In the genomic region with DNA sequence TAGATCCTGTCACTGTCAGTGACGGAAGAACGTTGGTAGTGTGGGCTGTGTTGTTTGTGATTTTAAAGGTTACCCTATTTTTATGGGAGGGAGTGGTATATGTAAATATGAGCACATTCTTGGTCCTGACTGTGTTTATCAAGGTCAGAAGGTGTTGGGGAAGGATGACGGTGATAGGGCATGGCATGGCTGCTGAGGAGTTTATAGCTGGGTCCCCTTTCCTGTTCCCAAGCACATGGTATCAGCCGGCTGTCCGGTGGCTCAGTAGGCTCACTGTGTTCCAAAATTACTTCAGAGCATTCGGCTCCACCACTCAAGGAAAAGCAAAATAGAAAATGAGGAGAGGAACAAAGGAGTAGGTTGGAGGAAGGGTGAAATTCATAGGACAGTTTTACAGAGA, we compare ENCODE assay signal across 24 cellular contexts. TPM values are rescaled to one million over a fixed set of nuclear protein-coding genes. Genes with fewer than 3 reads are reported as not detected.
DNase-seq lines count a peak whose midpoint lies in the region; ATAC-seq, FAIRE-seq and TF ChIP-seq lines count a peak whose summit lies in the region.
"Had no signal": no experiment of that assay in that cellular context is flagged by ENCODE, and none has a peak within 500 bp of the region (broad histone marks: within the 10 kb centered on the region; RNA-seq: fewer than 3 reads in every experiment).

No MANE protein-coding gene starts in this region.

- no peak overlapping the region for H2AFZ ChIP-seq in H1 (ENCODE audit: low read length)

- H2AK5ac ChIP-seq in H1 (ENCODE audit: low read depth, low read length) (no peak overlapping the region; the same call in 1 of the 2 replicates), mesendoderm (ENCODE audit: low read length) (no peak overlapping the region)

- no peak for TF ChIP-seq RAD21 in H1 (IDR thresholded peaks at IDR 0.05 in 1 of 2, conservative IDR thresholded peaks at IDR 0.05 in 1 of 2; ENCODE audit: low read depth in 2 of 2, low read length in 2 of 2)

- TF ChIP-seq EP300 in H1 (IDR thresholded peaks at IDR 0.05; ENCODE audit: borderline replicate concordance in 1 of 2, low read depth in 2 of 2, low read length in 2 of 2) (no peak), suprapubic skin (IDR thresholded peaks at IDR 0.05) (no peak)

- no peaks in the 10 kb centered on the region for H3K23me2 ChIP-seq in H1 (ENCODE audit: low read depth, low read length)

- H2BK5ac ChIP-seq in H1 (ENCODE audit: low read depth, low read length) (no peak overlapping the region), mesendoderm (ENCODE audit: low read length) (no peak overlapping the region)

- no peak for ATAC-seq in stimulated activated naive B cell treated with anti-CD40 and anti-IgM and Interleukin-4, amounts not matched to agents 10 μg/mL and 1 μg/mL and 100 μg/mL, for 72 hours (replicated peaks)
- no peak for ATAC-seq in GM21529 (IDR thresholded peaks at IDR 0.05; ENCODE audit: unreplicated experiment)
- ATAC-seq in GM21390 (IDR thresholded peaks at IDR 0.05; ENCODE audit: unreplicated experiment): no peak
- ATAC-seq: K562, T-helper 17 cell had no signal

- H3K23ac ChIP-seq in H1 (ENCODE audit: insufficient read length) (no peak overlapping the region), mesendoderm (ENCODE audit: low read length) (no peak overlapping the region)

- H3K4me2 ChIP-seq in H1 (ENCODE audit: insufficient read depth in 1 of 2, low read depth in 2 of 2, low read length in 2 of 2): no peak overlapping the region
- no peak overlapping the region for H3K4me2 ChIP-seq in mesendoderm (ENCODE audit: low read length)

- no peak for TF ChIP-seq CTCF in H1 (IDR thresholded peaks at IDR 0.05; ENCODE audit: control extremely low read depth in 1 of 3, insufficient read depth in 1 of 3, low read depth in 1 of 3, low read length in 3 of 3)
- no peak for TF ChIP-seq CTCF in suprapubic skin (IDR thresholded peaks at IDR 0.05)

- H3K4me3 ChIP-seq in H1 (ENCODE audit: extremely low read depth in 1 of 4, insufficient read depth in 2 of 4, low read depth in 3 of 4, low read length in 4 of 4) (no peak overlapping the region), mesendoderm (ENCODE audit: low read length) (no peak overlapping the region), suprapubic skin (no peak overlapping the region)
- H3K4me3 ChIP-seq: K562 had no signal

- H3K27ac Mint-ChIP-seq in activated CD4-positive, alpha-beta T cell treated with anti-CD3 and anti-CD28 coated beads, Interleukin-2, amount 10 ng/mL, durations not matched to agents 7 days and 5 days: peak overlapping the region; percentile 6
- peak overlapping the region; percentile 27 for H3K27ac Mint-ChIP-seq in stimulated activated naive B cell treated with anti-CD40 and anti-IgM and Interleukin-4, amounts not matched to agents 10 μg/mL and 1 μg/mL and 100 μg/mL, for 72 hours
- H3K27ac Mint-ChIP-seq: T-helper 17 cell had no signal

- no peak overlapping the region for H3K18ac ChIP-seq in H1 (ENCODE audit: extremely low read depth, low read length)
- H3K18ac ChIP-seq in mesendoderm (ENCODE audit: low read length): no peak overlapping the region

- CTCF ChIA-PET in activated CD4-positive, alpha-beta T cell treated with anti-CD3 and anti-CD28 coated beads, Interleukin-2, amount 10 ng/mL, durations not matched to agents 7 days and 5 days (lab: Charles Lee): interaction anchor here (0.8 to 1.4 kb wide), 4 partner anchors 10 to 29 kb away, joined by 3 read pairs; partner anchors contain the start of gene IRS1
- CTCF ChIA-PET in H1 (lab: Charles Lee; ENCODE audit: partially characterized antibody): interaction anchor here (1.2 to 2.4 kb wide), 2 partner anchors 9 to 35 kb away, joined by 3 to 9 read pairs; no protein-coding TSS in a partner anchor

- H3K4me3 Mint-ChIP-seq in activated CD4-positive, alpha-beta T cell treated with anti-CD3 and anti-CD28 coated beads, Interleukin-2, amount 10 ng/mL, durations not matched to agents 7 days and 5 days: no peak overlapping the region
- H3K4me3 Mint-ChIP-seq in stimulated activated naive B cell treated with anti-CD40 and anti-IgM and Interleukin-4, amounts not matched to agents 10 μg/mL and 1 μg/mL and 100 μg/mL, for 72 hours: no peak overlapping the region
- H3K4me3 Mint-ChIP-seq: T-helper 17 cell had no signal

- peaks cover 33% of the 10 kb centered on the region for H3K4me1 Mint-ChIP-seq in activated CD4-positive, alpha-beta T cell treated with anti-CD3 and anti-CD28 coated beads, Interleukin-2, amount 10 ng/mL, durations not matched to agents 7 days and 5 days
- H3K4me1 Mint-ChIP-seq in stimulated activated naive B cell treated with anti-CD40 and anti-IgM and Interleukin-4, amounts not matched to agents 10 μg/mL and 1 μg/mL and 100 μg/mL, for 72 hours: peaks cover 26 to 50% of the 10 kb centered on the region in 2 donors

- no peak overlapping the region for H2BK120ac ChIP-seq in H1 (replicated peaks; ENCODE audit: low read depth, low read length)
- H2BK120ac ChIP-seq in mesendoderm (ENCODE audit: low read depth, low read length): no peak overlapping the region

- FAIRE-seq in H1 (lab: Jason Lieb, UNC): no peak
- FAIRE-seq: G401.6, islet of Langerhans, K562 had no signal

- H3K4ac ChIP-seq in H1 (replicated peaks; ENCODE audit: insufficient read length, low read depth, low read length): peak overlapping the region; percentile 34
- no peak overlapping the region for H3K4ac ChIP-seq in mesendoderm (ENCODE audit: low read depth, low read length)

- H3K27ac ChIP-seq in H1 (ENCODE audit: low read depth, low read length) (no peak overlapping the region), mesendoderm (ENCODE audit: low read depth, low read length) (no peak overlapping the region), suprapubic skin (no peak overlapping the region)

- 0 out of 4 replicates have a peak, but pooled peaks cover 0 to 6% of the 10 kb centered on the region in 2 experiments for H3K9me3 ChIP-seq in H1 (ENCODE audit: insufficient read depth in 2 of 2, low read depth in 1 of 2, low read length in 1 of 2)
- H3K9me3 ChIP-seq in suprapubic skin: no peaks in the 10 kb centered on the region

- H4K91ac ChIP-seq in H1 (replicated peaks; ENCODE audit: insufficient read length, low read length): no peak overlapping the region

- peaks cover 0 to 38% of the 10 kb centered on the region in 2 experiments; a peak in 2 of 4 replicates for H3K79me2 ChIP-seq in H1 (ENCODE audit: control insufficient read depth in 1 of 2, insufficient read depth in 2 of 2, low read length in 2 of 2)
- H3K79me2 ChIP-seq in mesendoderm (ENCODE audit: control insufficient read depth, insufficient read depth, low read length): no peaks in the 10 kb centered on the region

- WGBS in H1 (ENCODE audit: extremely low coverage in 1 of 2, insufficient coverage in 1 of 2, insufficient read length in 1 of 2, insufficient replicate concordance in 2 of 2, low coverage in 1 of 2, low lambda C conversion rate in 2 of 2, missing lambda C conversion rate in 1 of 2), 2 experiments: 94% methylated on average over 6 of the region's 6 CpGs; no CpG with 5 or more reads in 1 of the 2 experiments
- no CpG with 5 or more reads among the region's 6 CpGs for WGBS in mesendoderm (ENCODE audit: extremely low coverage, insufficient coverage, low lambda C conversion rate)
- WGBS in suprapubic skin: 79% methylated on average over 6 of the region's 6 CpGs

- H4K5ac ChIP-seq in H1 (ENCODE audit: insufficient read length, low read depth, low read length) (no peak overlapping the region), mesendoderm (ENCODE audit: low read length) (no peak overlapping the region)

- no peak overlapping the region for H2BK15ac ChIP-seq in H1 (ENCODE audit: low read length)
- peak overlapping the region; percentile 47 for H2BK15ac ChIP-seq in mesendoderm (replicated peaks; ENCODE audit: low read depth)

- H3K9ac ChIP-seq in H1 (replicated peaks in 1 of 4; ENCODE audit: extremely low read depth in 1 of 4, low read depth in 3 of 4, low read length in 3 of 4): no peak overlapping the region
- no peak overlapping the region for H3K9ac ChIP-seq in mesendoderm (ENCODE audit: low read length)

- H4K20me1 ChIP-seq in H1 (replicated peaks in 1 of 2; ENCODE audit: control insufficient read depth in 1 of 2, insufficient read depth in 2 of 2, low read length in 2 of 2): peaks cover 0 to 5% of the 10 kb centered on the region in 2 experiments

- POLR2A ChIA-PET in activated CD4-positive, alpha-beta T cell treated with anti-CD3 and anti-CD28 coated beads, Interleukin-2, amount 10 ng/mL, durations not matched to agents 7 days and 5 days (lab: Charles Lee): no interaction called here
- POLR2A ChIA-PET in H1 (lab: Charles Lee; ENCODE audit: partially characterized antibody): no interaction called here

- H3K4me1 ChIP-seq in H1 (replicated peaks in 1 of 4; ENCODE audit: control insufficient read depth in 3 of 4, insufficient read depth in 4 of 4, low read length in 3 of 4) (no peaks in the 10 kb centered on the region), mesendoderm (ENCODE audit: control insufficient read depth, low read depth, low read length) (peaks cover 8% of the 10 kb centered on the region), suprapubic skin (peaks cover 19% of the 10 kb centered on the region)

- peaks cover 17% of the 10 kb centered on the region for H3K9me3 Mint-ChIP-seq in activated CD4-positive, alpha-beta T cell treated with anti-CD3 and anti-CD28 coated beads, Interleukin-2, amount 10 ng/mL, durations not matched to agents 7 days and 5 days
- H3K9me3 Mint-ChIP-seq in stimulated activated naive B cell treated with anti-CD40 and anti-IgM and Interleukin-4, amounts not matched to agents 10 μg/mL and 1 μg/mL and 100 μg/mL, for 72 hours: peaks cover 8 to 11% of the 10 kb centered on the region in 2 donors

- no peak overlapping the region for H2BK12ac ChIP-seq in H1 (ENCODE audit: low read depth, low read length)

- peaks cover 0 to 8% (median 2%) of the 10 kb centered on the region in 4 experiments; a peak in 2 of 8 replicates for H3K36me3 ChIP-seq in H1 (ENCODE audit: control insufficient read depth in 2 of 4, insufficient read depth in 4 of 4, low read length in 3 of 4)
- no peaks in the 10 kb centered on the region for H3K36me3 ChIP-seq in mesendoderm (ENCODE audit: control insufficient read depth, insufficient read depth, low read length)
- H3K36me3 ChIP-seq in suprapubic skin: no peaks in the 10 kb centered on the region

- TF ChIP-seq POLR2A in H1 (IDR thresholded peaks at IDR 0.05; ENCODE audit: control extremely low read depth in 1 of 2, low read depth in 2 of 2, low read length in 2 of 2) (no peak), suprapubic skin (IDR thresholded peaks at IDR 0.05) (no peak)

- H3K14ac ChIP-seq in H1 (ENCODE audit: insufficient read length): no peak overlapping the region

- H4K8ac ChIP-seq in H1 (ENCODE audit: extremely low read depth, insufficient read depth, low read length): no peak overlapping the region
- H4K8ac ChIP-seq in mesendoderm (ENCODE audit: low read depth, low read length): no peak overlapping the region

- H3K56ac ChIP-seq in H1 (replicated peaks; ENCODE audit: insufficient read length, low read depth, low read length): no peak overlapping the region
- H3K56ac ChIP-seq in mesendoderm (ENCODE audit: low read length): no peak overlapping the region

- no peaks in the 10 kb centered on the region; the same call in 1 of the 2 replicates for H3K79me1 ChIP-seq in H1 (ENCODE audit: low read depth, low read length)
- peaks cover 5% of the 10 kb centered on the region for H3K79me1 ChIP-seq in mesendoderm (ENCODE audit: low read length)

- DNase-seq in activated CD4-positive, alpha-beta T cell treated with anti-CD3 and anti-CD28 coated beads, Interleukin-2, amount 10 ng/mL, durations not matched to agents 7 days and 5 days: no peak
- DNase-seq in activated CD4-positive, alpha-beta T cell treated with anti-CD3 and anti-CD28 coated beads, Interleukin-2, amount 50 U/mL, for 48 hours: no peak
- DNase-seq in H1 (ENCODE audit: low read depth in 1 of 2, low spot score in 2 of 2): no peak
- DNase-seq in mesendoderm: no peak
- no peak for DNase-seq in stimulated activated naive B cell treated with anti-CD40 and anti-IgM and Interleukin-4, amounts not matched to agents 10 μg/mL and 1 μg/mL and 100 μg/mL, for 72 hours
- DNase-seq in suprapubic skin (ENCODE audit: low spot score in 2 of 2): no peak
- DNase-seq: 8988T; amniotic stem cell; central memory CD4-positive, alpha-beta T cell; effector CD8-positive, alpha-beta T cell; HCEC 1CT; midbrain; NCI-H1092; NCI-H2081 treated with DMSO at 0.1 percent for 48 hours; NCI-H526; occipital lobe; SIG-M5; stimulated activated CD4-positive, alpha-beta T cell treated with anti-CD3 and anti-CD28 coated beads, Interleukin-2, amount 100 ng/mL, for 48 hours; T-helper 17 cell had no signal

- H3K27me3 ChIP-seq in H1 (replicated peaks in 1 of 4; ENCODE audit: control insufficient read depth in 3 of 4, extremely low read depth in 1 of 4, insufficient read depth in 3 of 4, low read length in 3 of 4) (no peaks in the 10 kb centered on the region), mesendoderm (ENCODE audit: insufficient read depth, low read length, poor library complexity) (no peaks in the 10 kb centered on the region), suprapubic skin (no peaks in the 10 kb centered on the region)

- no peak overlapping the region for H2BK20ac ChIP-seq in H1 (ENCODE audit: low read length)

- H3K27me3 Mint-ChIP-seq in activated CD4-positive, alpha-beta T cell treated with anti-CD3 and anti-CD28 coated beads, Interleukin-2, amount 10 ng/mL, durations not matched to agents 7 days and 5 days: no peaks in the 10 kb centered on the region
- H3K27me3 Mint-ChIP-seq in stimulated activated naive B cell treated with anti-CD40 and anti-IgM and Interleukin-4, amounts not matched to agents 10 μg/mL and 1 μg/mL and 100 μg/mL, for 72 hours: no peaks in the 10 kb centered on the region
- H3K27me3 Mint-ChIP-seq: T-helper 17 cell had no signal

- peaks cover 37% of the 10 kb centered on the region for H3K36me3 Mint-ChIP-seq in activated CD4-positive, alpha-beta T cell treated with anti-CD3 and anti-CD28 coated beads, Interleukin-2, amount 10 ng/mL, durations not matched to agents 7 days and 5 days (ENCODE audit: low read depth)
- peaks cover 7 to 13% of the 10 kb centered on the region in 2 donors for H3K36me3 Mint-ChIP-seq in stimulated activated naive B cell treated with anti-CD40 and anti-IgM and Interleukin-4, amounts not matched to agents 10 μg/mL and 1 μg/mL and 100 μg/mL, for 72 hours

RNA-seq across cellular contexts. Expression of gene IRS1, which starts 28.6 kb away (rescaled TPM):
- 1 to 10 TPM; 6.6 to 6.9 TPM for total RNA-seq in activated CD4-positive, alpha-beta T cell treated with anti-CD3 and anti-CD28 coated beads, Interleukin-2, amount 10 ng/mL, durations not matched to agents 7 days and 5 days
- 24.9 and 26.9 TPM in 2 replicates for total RNA-seq in H1 (2021; fragmentation: NEBNext Ultra II Directional; extraction: Animal tissue kit (Norgen Biotek cat#: 25700))
- polyA plus RNA-seq in H1 (2011; rRNA removed): 9.1 and 12.0 TPM in 2 replicates
- 8.5 TPM for polyA plus RNA-seq in H1 (2011; cell fraction: cytosol; rRNA removed)
- 11.8 TPM for polyA plus RNA-seq in H1 (2011; cell fraction: nucleus; rRNA removed)
- 8.8 to 10.8 TPM (median 9.7 TPM) in 4 replicates for polyA plus RNA-seq in H1 (2012, experiment 1 of 2)
- 3.6 TPM for polyA plus RNA-seq in H1 (2012, experiment 2 of 2)
- 7.5 TPM for polyA plus RNA-seq in H1 (2013, experiment 1 of 2)
- polyA plus RNA-seq in H1 (2013, experiment 2 of 2): 7.9 TPM
- polyA minus RNA-seq in H1 (2011; rRNA and poly(A)+ RNA removed): 11.3 and 13.1 TPM in 2 replicates
- 14.8 TPM for polyA minus RNA-seq in H1 (2011; cell fraction: cytosol; rRNA and poly(A)+ RNA removed)
- 29.4 TPM for polyA minus RNA-seq in H1 (2011; cell fraction: nucleus; rRNA and poly(A)+ RNA removed)
- polyA plus RNA-seq in mesendoderm (2013, experiment 1 of 2): 11.7 TPM
- 11.3 TPM for polyA plus RNA-seq in mesendoderm (2013, experiment 2 of 2)
- 10 to 100 TPM; 18.4 to 40.7 (median 28.1) TPM for total RNA-seq in suprapubic skin
